In the genomic region with DNA sequence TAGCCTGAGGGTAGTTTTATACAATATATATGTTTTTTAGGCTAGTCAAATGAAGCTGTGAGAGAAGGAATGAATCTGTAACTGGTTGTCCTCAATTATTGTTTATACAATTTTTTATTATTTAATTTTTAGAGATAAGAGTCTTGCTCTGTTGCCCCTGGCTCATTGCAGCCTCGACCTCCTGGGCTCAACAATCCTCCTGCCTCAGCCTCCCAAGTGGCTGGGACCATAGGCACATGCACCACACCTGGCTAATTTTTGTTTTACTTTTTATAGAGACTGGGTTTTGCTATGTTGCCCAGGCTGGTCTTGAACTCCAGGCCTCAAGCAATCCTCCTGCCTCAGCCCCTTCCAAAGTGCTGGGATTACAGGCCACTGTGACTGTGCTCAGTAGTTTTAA, we compare ENCODE assay signal across 18 cellular contexts.
"Had no signal": no experiment of that assay in that cellular context is flagged by ENCODE, and none has a peak within 500 bp of the region (broad histone marks: within the 10 kb centered on the region; RNA-seq: fewer than 3 reads in every experiment).

No MANE protein-coding gene starts in this region.

- H3K27ac ChIP-seq: epithelial cell of prostate, esophagus muscularis mucosa, heart right ventricle, ovary, right atrium auricular region had no signal

- H3K4me3 Mint-ChIP-seq: naive thymus-derived CD4-positive, alpha-beta T cell had no signal

- FAIRE-seq: endometrium, small intestine, urothelium cell line had no signal

- H3K9me3 ChIP-seq: esophagus muscularis mucosa, gastrocnemius medialis, heart right ventricle, ovary, right atrium auricular region had no signal

- H3K27me3 ChIP-seq: gastrocnemius medialis, heart right ventricle, ovary, right atrium auricular region had no signal

- ATAC-seq: gastrocnemius medialis; heart right ventricle; left lobe of liver; naive thymus-derived CD4-positive, alpha-beta T cell had no signal

- H3K36me3 ChIP-seq: ovary had no signal

- H3K4me3 ChIP-seq: esophagus muscularis mucosa, gastrocnemius medialis, heart right ventricle, ovary, right atrium auricular region had no signal

- H3K27me3 Mint-ChIP-seq: naive thymus-derived CD4-positive, alpha-beta T cell had no signal

- DNase-seq: effector memory CD4-positive, alpha-beta T cell; gastrocnemius medialis; heart right ventricle; islet precursor cell; mammary epithelial cell; naive thymus-derived CD4-positive, alpha-beta T cell; nucleus accumbens; ovary; small intestine; stimulated activated CD4-positive, alpha-beta T cell treated with anti-CD3 and anti-CD28 coated beads, Interleukin-12 subunit alpha, Interleukin-12 subunit beta, amount 100 ng/mL, for 4 hours; stimulated activated naive CD4-positive, alpha-beta T cell treated with Interleukin-2 at 50 U/mL for 16 hours; trophoblast cell had no signal

- H3K9me3 Mint-ChIP-seq: naive thymus-derived CD4-positive, alpha-beta T cell had no signal
